Comparison of ENCODE assay signal across 1 cellular context in genomic region chr1:43308635-43309580, GRCh38.
TF ChIP-seq lines count a peak whose summit lies in the region.

No MANE protein-coding gene starts in this region.

TF ChIP-seq in HepG2, 621 proteins besides CTCF, POLR2A, EP300 and RAD21:
- TF ChIP-seq ZNF558 (CRISPR knock-in tag; IDR thresholded peaks at IDR 0.05; ENCODE audit: borderline replicate concordance) (no peak), STAG1 (CRISPR knock-in tag; IDR thresholded peaks at IDR 0.05) (0 out of 2 replicates have a peak, but pooled peaks have one; percentile 20)
